Comparison of ENCODE assay signal across 25 cellular contexts in genomic region chr10:123860856-123861255, GRCh38. TPM values are rescaled to one million over a fixed set of nuclear protein-coding genes. Genes with fewer than 3 reads are reported as not detected.
"Had no signal": no experiment of that assay in that cellular context is flagged by ENCODE, and none has a peak within 500 bp of the region (broad histone marks: within the 10 kb centered on the region; RNA-seq: fewer than 3 reads in every experiment).

No MANE protein-coding gene starts in this region.

- FAIRE-seq: endometrium, frontal cortex, urothelium cell line had no signal

- H3K27me3 ChIP-seq: right atrium auricular region, thyroid gland had no signal

- H3K4me3 Mint-ChIP-seq: effector memory CD8-positive, alpha-beta T cell; natural killer cell; stimulated activated effector memory CD8-positive, alpha-beta T cell treated with anti-CD3 and anti-CD28 coated beads, Interleukin-12 subunit alpha, Interleukin-12 subunit beta, amount 100 ng/mL, for 72 hours had no signal

- H3K4me3 ChIP-seq: left ventricle myocardium inferior, lower lobe of right lung, right atrium auricular region, thyroid gland had no signal

- H3K9me3 ChIP-seq: left ventricle myocardium inferior, lower lobe of right lung, right atrium auricular region, thyroid gland had no signal

- DNase-seq: caudate nucleus; cerebellar nuclear complex; cortex of kidney; effector memory CD8-positive, alpha-beta T cell; erythroblast; head of caudate nucleus; left cardiac atrium; left ventricle myocardium inferior; lower lobe of right lung; natural killer cell; stimulated activated CD4-positive, alpha-beta T cell treated with anti-CD3 and anti-CD28 coated beads, Interleukin-2, amount 100 ng/mL, for 24 hours; stimulated activated CD4-positive, alpha-beta T cell treated with anti-CD3 and anti-CD28 coated beads, Interleukin-4, amount 100 ng/mL, for 24 hours; stimulated activated naive CD8-positive, alpha-beta T cell treated with anti-CD3 and anti-CD28 coated beads, Interleukin-15, Interleukin-2, amounts not matched to agents 100 U/mL and 50 U/mL, for 24 hours; thyroid gland had no signal

- H3K36me3 Mint-ChIP-seq: natural killer cell; stimulated activated effector memory CD8-positive, alpha-beta T cell treated with anti-CD3 and anti-CD28 coated beads, Interleukin-12 subunit alpha, Interleukin-12 subunit beta, amount 100 ng/mL, for 72 hours had no signal

- H3K36me3 ChIP-seq: left ventricle myocardium inferior, lower lobe of right lung, right atrium auricular region, thyroid gland had no signal

- H3K4me1 ChIP-seq: left ventricle myocardium inferior, lower lobe of right lung, parathyroid adenoma, right atrium auricular region, thyroid gland had no signal

- ATAC-seq: effector memory CD8-positive, alpha-beta T cell; left cardiac atrium; lower lobe of right lung; natural killer cell; sciatic nerve; stimulated activated effector memory CD8-positive, alpha-beta T cell treated with anti-CD3 and anti-CD28 coated beads, Interleukin-12 subunit alpha, Interleukin-12 subunit beta, amount 100 ng/mL, for 72 hours; stimulated activated naive CD8-positive, alpha-beta T cell treated with anti-CD3 and anti-CD28 coated beads, Interleukin-15, Interleukin-2, amounts not matched to agents 100 U/mL and 50 U/mL, for 24 hours had no signal

- H3K9ac ChIP-seq: parathyroid adenoma had no signal

- H3K27ac ChIP-seq: left ventricle myocardium inferior, lower lobe of right lung, parathyroid adenoma, right atrium auricular region, thyroid gland had no signal

- H3K4me1 Mint-ChIP-seq: natural killer cell; stimulated activated effector memory CD8-positive, alpha-beta T cell treated with anti-CD3 and anti-CD28 coated beads, Interleukin-12 subunit alpha, Interleukin-12 subunit beta, amount 100 ng/mL, for 72 hours had no signal

- H3K27ac Mint-ChIP-seq: effector memory CD8-positive, alpha-beta T cell; natural killer cell; progenitor cell of endocrine pancreas; stimulated activated effector memory CD8-positive, alpha-beta T cell treated with anti-CD3 and anti-CD28 coated beads, Interleukin-12 subunit alpha, Interleukin-12 subunit beta, amount 100 ng/mL, for 72 hours had no signal

- H3K9me3 Mint-ChIP-seq: effector memory CD8-positive, alpha-beta T cell; natural killer cell; stimulated activated effector memory CD8-positive, alpha-beta T cell treated with anti-CD3 and anti-CD28 coated beads, Interleukin-12 subunit alpha, Interleukin-12 subunit beta, amount 100 ng/mL, for 72 hours; type B pancreatic cell had no signal

RNA-seq across cellular contexts. Expression of gene CPXM2, which starts 30.8 kb away (rescaled TPM):
- total RNA-seq: fibroblast of villous mesenchyme, natural killer cell had no signal
- polyA plus RNA-seq: neural cell had no signal
